In genomic region chr11:125494987-125495725, GRCh38 we compare ENCODE assay signal across 8 cellular contexts. TPM values are rescaled to one million over a fixed set of nuclear protein-coding genes. Genes with fewer than 3 reads are reported as not detected.
DNase-seq lines count a peak whose midpoint lies in the region; ATAC-seq lines count a peak whose summit lies in the region.

No MANE protein-coding gene starts in this region.

- no peaks in the 10 kb centered on the region for H3K36me3 Mint-ChIP-seq in activated naive CD8-positive, alpha-beta T cell treated with anti-CD3 and anti-CD28 coated beads, Interleukin-2, amount 10 ng/mL, durations not matched to agents 7 days and 5 days

- H3K27me3 ChIP-seq in neuron (ENCODE audit: insufficient read depth, low read length) = no peaks in the 10 kb centered on the region

- H3K4me3 ChIP-seq in neuron (ENCODE audit: low read length) = peak overlapping the region; percentile 84

- peaks cover 16% of the 10 kb centered on the region for H3K4me1 ChIP-seq in neuron (ENCODE audit: insufficient read depth, low read length)

- H3K36me3 ChIP-seq in neuron (ENCODE audit: insufficient read depth, low read length) = no peaks in the 10 kb centered on the region

- intact Hi-C loops in head of caudate nucleus (cut with DNase I) = loop anchor here (5.0 to 10.0 kb wide), 3 partner anchors 43 to 100 kb away; partner anchors contain the start of genes EI24 and STT3A

- no peaks in the 10 kb centered on the region for H3K9me3 ChIP-seq in neuron (ENCODE audit: low read length)

- ATAC-seq in HG02678 (IDR thresholded peaks at IDR 0.05; ENCODE audit: unreplicated experiment) = peak; percentile 15
- no peak for ATAC-seq in activated naive CD8-positive, alpha-beta T cell treated with anti-CD3 and anti-CD28 coated beads, Interleukin-2, amount 10 ng/mL, durations not matched to agents 7 days and 5 days (ENCODE audit: low read depth)
- ATAC-seq in HG03095 (IDR thresholded peaks at IDR 0.05; ENCODE audit: unreplicated experiment) = no peak

- POLR2A ChIA-PET in activated naive CD8-positive, alpha-beta T cell treated with anti-CD3 and anti-CD28 coated beads, Interleukin-2, amount 10 ng/mL, durations not matched to agents 7 days and 5 days (lab: Charles Lee) = no interaction called here

- peak; percentile 54 for DNase-seq in D341Med (ENCODE audit: low spot score)
- peak; percentile 42 for DNase-seq in activated naive CD8-positive, alpha-beta T cell treated with anti-CD3 and anti-CD28 coated beads, Interleukin-2, amount 10 ng/mL, durations not matched to agents 7 days and 5 days
- DNase-seq in head of caudate nucleus = peak; percentile 14 to 87 (median 69)
- DNase-seq in effector CD4-positive, alpha-beta T cell = no peak
- DNase-seq in SIG-M5 treated with dmso at 0.1 percent for 504 hours (lab: John Stamatoyannopoulos, UW; ENCODE audit: unreplicated experiment) = no peak

- peak overlapping the region; percentile 84 for H3K4me3 Mint-ChIP-seq in activated naive CD8-positive, alpha-beta T cell treated with anti-CD3 and anti-CD28 coated beads, Interleukin-2, amount 10 ng/mL, durations not matched to agents 7 days and 5 days

- H3K9me3 Mint-ChIP-seq in activated naive CD8-positive, alpha-beta T cell treated with anti-CD3 and anti-CD28 coated beads, Interleukin-2, amount 10 ng/mL, durations not matched to agents 7 days and 5 days = no peaks in the 10 kb centered on the region

- peak overlapping the region; percentile 11 for H2AFZ ChIP-seq in neuron (ENCODE audit: low read depth, low read length)

- peaks cover 56% of the 10 kb centered on the region for H3K27me3 Mint-ChIP-seq in activated naive CD8-positive, alpha-beta T cell treated with anti-CD3 and anti-CD28 coated beads, Interleukin-2, amount 10 ng/mL, durations not matched to agents 7 days and 5 days

- no peak overlapping the region for H3K27ac Mint-ChIP-seq in activated naive CD8-positive, alpha-beta T cell treated with anti-CD3 and anti-CD28 coated beads, Interleukin-2, amount 10 ng/mL, durations not matched to agents 7 days and 5 days

- H3K4me1 Mint-ChIP-seq in activated naive CD8-positive, alpha-beta T cell treated with anti-CD3 and anti-CD28 coated beads, Interleukin-2, amount 10 ng/mL, durations not matched to agents 7 days and 5 days = peaks cover 15% of the 10 kb centered on the region

RNA-seq across cellular contexts. Expression of gene FEZ1, which starts 0.9 kb away (rescaled TPM):
- total RNA-seq in activated naive CD8-positive, alpha-beta T cell treated with anti-CD3 and anti-CD28 coated beads, Interleukin-2, amount 10 ng/mL, durations not matched to agents 7 days and 5 days = 1 to 10 TPM in 1 of 2 experiments, under 1 TPM in 1; 0.64 to 1.3 TPM

Comparison
In these comparisons a context has a peak if more than half of its experiments do, and no peak if none do; other contexts are left out.
1. DNase-seq: peak in D341Med (single experiment), activated naive CD8-positive, alpha-beta T cell treated with anti-CD3 and anti-CD28 coated beads, Interleukin-2, amount 10 ng/mL, durations not matched to agents 7 days and 5 days (single experiment) and head of caudate nucleus (42 of 42); none in effector CD4-positive, alpha-beta T cell (single experiment) and SIG-M5 treated with dmso at 0.1 percent for 504 hours (single experiment).